ENCODE assay signal across 18 cellular contexts in the genomic region with DNA sequence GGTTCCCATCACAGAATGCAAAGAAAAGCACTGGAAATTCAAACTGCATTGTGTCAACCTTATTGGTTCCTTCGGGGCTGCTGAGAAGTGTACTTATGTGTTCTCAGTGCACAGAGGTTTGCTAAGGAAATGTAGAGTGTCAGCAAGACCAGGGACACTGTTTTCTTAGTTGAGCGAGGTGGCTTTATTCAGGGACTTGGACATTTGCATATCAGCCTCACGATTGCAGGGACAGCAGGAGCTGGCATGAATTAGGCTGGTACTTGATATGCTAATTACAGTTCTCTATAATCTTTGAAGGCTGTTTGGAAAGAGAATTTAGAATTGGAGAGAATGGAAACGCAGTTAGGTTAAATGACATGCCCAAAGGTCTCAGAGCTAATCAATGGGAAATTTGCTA. TPM values are rescaled to one million over a fixed set of nuclear protein-coding genes. Genes with fewer than 3 reads are reported as not detected.
A peak's percentile ranks its signal among the peaks of the same experiment; 100 is the strongest.
DNase-seq lines count a peak whose midpoint lies in the region; ATAC-seq, FAIRE-seq and TF ChIP-seq lines count a peak whose summit lies in the region.
"Had no signal": no experiment of that assay in that cellular context is flagged by ENCODE, and none has a peak within 500 bp of the region (broad histone marks: within the 10 kb centered on the region; RNA-seq: fewer than 3 reads in every experiment).

No MANE protein-coding gene starts in this region.

- H3K23ac ChIP-seq in H1 (ENCODE audit: insufficient read length) = no peak overlapping the region

- no peak overlapping the region for H4K8ac ChIP-seq in H1 (ENCODE audit: extremely low read depth, insufficient read depth, low read length)

- H3K36me3 ChIP-seq in H1 (ENCODE audit: control insufficient read depth in 2 of 4, insufficient read depth in 4 of 4, low read length in 3 of 4) (no peaks in the 10 kb centered on the region), mammary epithelial cell (ENCODE audit: insufficient read depth, low read length) (no peaks in the 10 kb centered on the region)
- H3K36me3 ChIP-seq: BLaER1, SJCRH30 had no signal

- BruUV-seq in mammary epithelial cell (replicated peaks; lab: Mats Ljungman, UMichigan) = no TSS peak

- H3K27me3 ChIP-seq in H1 (replicated peaks in 1 of 4; ENCODE audit: control insufficient read depth in 3 of 4, extremely low read depth in 1 of 4, insufficient read depth in 3 of 4, low read length in 3 of 4) = no peaks in the 10 kb centered on the region
- no peaks in the 10 kb centered on the region for H3K27me3 ChIP-seq in mammary epithelial cell (ENCODE audit: insufficient read depth, low read length)
- H3K27me3 ChIP-seq: BLaER1, SJCRH30 had no signal

- CTCF ChIA-PET in H1 (lab: Charles Lee; ENCODE audit: partially characterized antibody) (interaction anchor here (1.0 to 3.6 kb wide), 5 partner anchors 10 to 301 kb away, joined by 3 to 21 read pairs (median 3); no protein-coding TSS in a partner anchor), mammary epithelial cell (lab: Charles Lee; ENCODE audit: low non-redundant PET) (interaction anchor here (0.6 kb wide), 1 partner anchor 978 kb away, joined by 3 read pairs; no protein-coding TSS in a partner anchor)

- H3K56ac ChIP-seq in H1 (replicated peaks; ENCODE audit: insufficient read length, low read depth, low read length) = no peak overlapping the region

- ATAC-seq in GM21737 (IDR thresholded peaks at IDR 0.05; ENCODE audit: unreplicated experiment) (no peak), HG03521 (IDR thresholded peaks at IDR 0.05; ENCODE audit: unreplicated experiment) (no peak)
- ATAC-seq: CD8-positive, alpha-beta T cell had no signal

- TF ChIP-seq CTCF in H1 (IDR thresholded peaks at IDR 0.05; ENCODE audit: control extremely low read depth in 1 of 3, insufficient read depth in 1 of 3, low read depth in 1 of 3, low read length in 3 of 3) (no peak), mammary epithelial cell (conservative IDR thresholded peaks at IDR 0.05 in 1 of 2, IDR thresholded peaks at IDR 0.05 in 1 of 2; ENCODE audit: extremely low read depth in 1 of 2, insufficient read depth in 1 of 2, low read depth in 1 of 2, low read length in 2 of 2) (no peak)

- peak overlapping the region; percentile 62; the same call in 1 of the 2 replicates for H3K18ac ChIP-seq in H1 (ENCODE audit: extremely low read depth, low read length)

- H4K20me1 ChIP-seq in H1 (replicated peaks in 1 of 2; ENCODE audit: control insufficient read depth in 1 of 2, insufficient read depth in 2 of 2, low read length in 2 of 2) (no peaks in the 10 kb centered on the region), mammary epithelial cell (ENCODE audit: insufficient read depth, low read length) (no peaks in the 10 kb centered on the region)
- H4K20me1 ChIP-seq: BLaER1 had no signal

- H2BK5ac ChIP-seq in H1 (ENCODE audit: low read depth, low read length) = peak overlapping the region; percentile 19; the same call in 1 of the 2 replicates

- in situ Hi-C loops in mammary epithelial cell (cut with MboI; ENCODE audit: low sequenced_read_pairs in 2 of 2) = no loop called here

- no peak overlapping the region for H2BK120ac ChIP-seq in H1 (replicated peaks; ENCODE audit: low read depth, low read length)

- no peak overlapping the region for H3K4ac ChIP-seq in H1 (replicated peaks; ENCODE audit: insufficient read length, low read depth, low read length)

- FAIRE-seq in H1 (lab: Jason Lieb, UNC) = no peak

- H2BK20ac ChIP-seq in H1 (ENCODE audit: low read length) = no peak overlapping the region; the same call in 1 of the 2 replicates

- no peak overlapping the region for H3K14ac ChIP-seq in H1 (ENCODE audit: insufficient read length)

- H3K9ac ChIP-seq in H1 (replicated peaks in 1 of 4; ENCODE audit: extremely low read depth in 1 of 4, low read depth in 3 of 4, low read length in 3 of 4) (no peak overlapping the region), mammary epithelial cell (ENCODE audit: insufficient read depth, low read length) (no peak overlapping the region)
- H3K9ac ChIP-seq: BLaER1 had no signal

- TF ChIP-seq EP300 in H1 (IDR thresholded peaks at IDR 0.05; ENCODE audit: borderline replicate concordance in 1 of 2, low read depth in 2 of 2, low read length in 2 of 2) = no peak

- H3K4me2 ChIP-seq in H1 (ENCODE audit: insufficient read depth in 1 of 2, low read depth in 2 of 2, low read length in 2 of 2) = peak overlapping the region; percentile 20 to 40; a peak in 2 of 4 replicates
- H3K4me2 ChIP-seq in mammary epithelial cell (ENCODE audit: insufficient read depth, low read depth, low read length) = no peak overlapping the region
- H3K4me2 ChIP-seq: BLaER1 had no signal

- no peak overlapping the region for H4K5ac ChIP-seq in H1 (ENCODE audit: insufficient read length, low read depth, low read length)

- no peak overlapping the region for H3K4me3 ChIP-seq in H1 (ENCODE audit: extremely low read depth in 1 of 4, insufficient read depth in 2 of 4, low read depth in 3 of 4, low read length in 4 of 4)
- H3K4me3 ChIP-seq in mammary epithelial cell (replicated peaks in 1 of 3; ENCODE audit: insufficient read depth in 1 of 3, low read depth in 2 of 3, low read length in 3 of 3) = no peak overlapping the region
- H3K4me3 ChIP-seq: BLaER1, SJCRH30 had no signal

- POLR2A ChIA-PET in H1 (lab: Charles Lee; ENCODE audit: partially characterized antibody) = interaction anchor here (1.0 kb wide), 1 partner anchor 18 kb away, joined by 4 read pairs; no protein-coding TSS in a partner anchor

- H2AK5ac ChIP-seq in H1 (ENCODE audit: low read depth, low read length) = no peak overlapping the region

- no peak for TF ChIP-seq POLR2A in H1 (IDR thresholded peaks at IDR 0.05; ENCODE audit: control extremely low read depth in 1 of 2, low read depth in 2 of 2, low read length in 2 of 2)

- H4K91ac ChIP-seq in H1 (replicated peaks; ENCODE audit: insufficient read length, low read length) = no peak overlapping the region

- H3K4me1 ChIP-seq in H1 (replicated peaks in 1 of 4; ENCODE audit: control insufficient read depth in 3 of 4, insufficient read depth in 4 of 4, low read length in 3 of 4) (peaks cover 0 to 11% (median 5%) of the 10 kb centered on the region in 4 experiments), mammary epithelial cell (ENCODE audit: insufficient read depth, low read length) (peaks cover 16% of the 10 kb centered on the region)
- H3K4me1 ChIP-seq: BLaER1, SJCRH30 had no signal

- H3K79me2 ChIP-seq in H1 (ENCODE audit: control insufficient read depth in 1 of 2, insufficient read depth in 2 of 2, low read length in 2 of 2) = no peaks in the 10 kb centered on the region
- H3K79me2 ChIP-seq in mammary epithelial cell (ENCODE audit: insufficient read depth, low read length) = no peaks in the 10 kb centered on the region

- H2AFZ ChIP-seq in H1 (ENCODE audit: low read length) (no peak overlapping the region), mammary epithelial cell (ENCODE audit: low read depth, low read length) (no peak overlapping the region)

- no peak overlapping the region for H3K27ac ChIP-seq in H1 (ENCODE audit: low read depth, low read length)
- H3K27ac ChIP-seq in mammary epithelial cell (ENCODE audit: insufficient read depth, low read depth, low read length) = no peak overlapping the region
- H3K27ac ChIP-seq: BLaER1, SJCRH30 had no signal

- H2BK15ac ChIP-seq in H1 (ENCODE audit: low read length) = no peak overlapping the region

- H3K23me2 ChIP-seq in H1 (ENCODE audit: low read depth, low read length) = no peaks in the 10 kb centered on the region

- H2BK12ac ChIP-seq in H1 (ENCODE audit: low read depth, low read length) = 0 out of 2 replicates have a peak overlapping the region, but pooled peaks have one; percentile 31

- TF ChIP-seq RAD21 in H1 (IDR thresholded peaks at IDR 0.05 in 1 of 2, conservative IDR thresholded peaks at IDR 0.05 in 1 of 2; ENCODE audit: low read depth in 2 of 2, low read length in 2 of 2) = no peak

- no peaks in the 10 kb centered on the region for H3K79me1 ChIP-seq in H1 (ENCODE audit: low read depth, low read length)

- intact Hi-C loops in mammary epithelial cell (cut with micrococcal nuclease) = no loop called here

- 40% methylated on average over 4 of the region's 4 CpGs; no CpG with 5 or more reads in 1 of the 2 experiments for WGBS in H1 (ENCODE audit: extremely low coverage in 1 of 2, insufficient coverage in 1 of 2, insufficient read length in 1 of 2, insufficient replicate concordance in 2 of 2, low coverage in 1 of 2, low lambda C conversion rate in 2 of 2, missing lambda C conversion rate in 1 of 2), 2 experiments
- 99% methylated on average over 4 of the region's 4 CpGs for WGBS in mammary epithelial cell (ENCODE audit: low coverage, missing lambda C conversion rate)

- DNase-seq in NCI-H2171 treated with DMSO at 0.1 percent for 48 hours (lab: John Stamatoyannopoulos, UW) (peak; percentile 53), NCI-H2171 (lab: John Stamatoyannopoulos, UW) (no peak), NCI-H526 treated with DMSO at 0.1 percent for 48 hours (lab: John Stamatoyannopoulos, UW) (peak; percentile 5), H1 (ENCODE audit: low read depth in 1 of 2, low spot score in 2 of 2) (no peak), mammary epithelial cell (no peak), mesenteric fat pad (ENCODE audit: low spot score) (no peak)
- DNase-seq: 8988T; CD8-positive, alpha-beta T cell; EL; HFFc6; NCI-H1105 treated with DMSO at 0.1 percent for 48 hours; NCI-H2029; NCI-H510A treated with DMSO at 0.1 percent for 48 hours; OCI-M1; SJCRH30 had no signal

- no peaks in the 10 kb centered on the region for H3K9me3 ChIP-seq in H1 (ENCODE audit: insufficient read depth in 2 of 2, low read depth in 1 of 2, low read length in 1 of 2)
- H3K9me3 ChIP-seq in mammary epithelial cell (replicated peaks; ENCODE audit: insufficient read depth, low read length) = no peaks in the 10 kb centered on the region
- H3K9me3 ChIP-seq: BLaER1, SJCRH30 had no signal

- dilution Hi-C loops in mammary epithelial cell (cut with HindIII; ENCODE audit: low sequenced_read_pairs) = loop anchor here (25.0 kb wide), 1 partner anchor 301 kb away; no protein-coding TSS in a partner anchor

TF ChIP-seq in H1, 55 proteins besides CTCF, POLR2A, EP300 and RAD21 (continues in another document):
- TF ChIP-seq PHF8 (conservative IDR thresholded peaks at IDR 0.05; ENCODE audit: low read depth, low read length) (no peak), HDAC6 (IDR thresholded peaks at IDR 0.05; ENCODE audit: low read depth, low read length) (no peak), CHD2 (IDR thresholded peaks at IDR 0.05; ENCODE audit: low read length) (no peak)

RNA-seq across cellular contexts. Expression of a gene that starts 18.8 kb away (rescaled TPM):
- 60.8 and 62.0 TPM in 2 replicates for total RNA-seq in H1 (2021; fragmentation: NEBNext Ultra II Directional; extraction: Animal tissue kit (Norgen Biotek cat#: 25700))
- polyA plus RNA-seq in H1 (2011; rRNA removed) (16.6 and 19.8 TPM in 2 replicates), mammary epithelial cell (10.3 TPM)
- 18.3 TPM for polyA plus RNA-seq in H1 (2011; cell fraction: cytosol; rRNA removed)
- polyA plus RNA-seq in H1 (2011; cell fraction: nucleus; rRNA removed) = 55.0 TPM
- 28.3 to 36.5 TPM (median 32.7 TPM) in 4 replicates for polyA plus RNA-seq in H1 (2012, experiment 1 of 2)
- polyA plus RNA-seq in H1 (2012, experiment 2 of 2) = 8.4 TPM
- 18.5 TPM for polyA plus RNA-seq in H1 (2013, experiment 1 of 2)
- polyA plus RNA-seq in H1 (2013, experiment 2 of 2) = 19.1 TPM
- 31.5 and 34.8 TPM in 2 replicates for polyA minus RNA-seq in H1 (2011; rRNA and poly(A)+ RNA removed)
- polyA minus RNA-seq in H1 (2011; cell fraction: cytosol; rRNA and poly(A)+ RNA removed) = 29.1 TPM
- polyA minus RNA-seq in H1 (2011; cell fraction: nucleus; rRNA and poly(A)+ RNA removed) = 75.2 TPM
- total RNA-seq in mammary epithelial cell (10 to 100 TPM; 14.2 to 33.5 TPM), mesenteric fat pad (2.3 TPM)
- polyA minus RNA-seq in mammary epithelial cell = 100 TPM

Comparison
In these comparisons a context has a peak if more than half of its experiments do, and no peak if none do; other contexts are left out.
1. DNase-seq: peak in NCI-H2171 treated with DMSO at 0.1 percent for 48 hours (single experiment) and NCI-H526 treated with DMSO at 0.1 percent for 48 hours (single experiment); none in NCI-H2171 (single experiment), H1 (0 of 2), mammary epithelial cell (single experiment) and mesenteric fat pad (single experiment).